In genomic region chr7:41093141-41093540, GRCh38 we compare ENCODE assay signal across 27 cellular contexts.
"Had no signal": no experiment of that assay in that cellular context is flagged by ENCODE, and none has a peak within 500 bp of the region (broad histone marks: within the 10 kb centered on the region; RNA-seq: fewer than 3 reads in every experiment).

No MANE protein-coding gene starts in this region.

- H2AFZ ChIP-seq: parathyroid adenoma had no signal

- H3K4me1 ChIP-seq: esophagus squamous epithelium, parathyroid adenoma, right atrium auricular region, suprapubic skin, tibial artery had no signal

- H3K79me2 ChIP-seq: parathyroid adenoma had no signal

- H3K27ac ChIP-seq: epithelial cell of prostate, esophagus squamous epithelium, parathyroid adenoma, right atrium auricular region, suprapubic skin, tibial artery, VCaP had no signal

- FAIRE-seq: bronchial epithelial cell, endometrium, keratinocyte had no signal

- H3K36me3 ChIP-seq: esophagus squamous epithelium, right atrium auricular region, suprapubic skin, tibial artery had no signal

- DNase-seq: activated CD4-positive, alpha-beta T cell treated with anti-CD3 and anti-CD28 coated beads for 4 hours; activated CD4-positive, alpha-beta T cell treated with anti-CD3 and anti-CD28 coated beads, Interleukin-2, amount 50 U/mL, for 4 hours; activated naive CD4-positive, alpha-beta T cell; activated T-cell treated with anti-CD3 and anti-CD28 coated beads for 4 hours; activated T-cell treated with anti-CD3 and anti-CD28 coated beads, Interleukin-2, amount 50 U/mL, for 72 hours; anterior cingulate cortex; effector CD4-positive, alpha-beta T cell; esophagus squamous epithelium; glutamatergic neuron; hippocampal formation; left cardiac atrium; left ventricle myocardium superior; naive B cell; nucleus accumbens; stimulated activated CD4-positive, alpha-beta T cell treated with anti-CD3 and anti-CD28 coated beads, Interleukin-15, amount 100 ng/mL, for 24 hours; stimulated activated CD4-positive, alpha-beta T cell treated with anti-CD3 and anti-CD28 coated beads, Interleukin-2, amount 100 ng/mL, for 24 hours; stimulated activated naive CD4-positive, alpha-beta T cell; tibial artery had no signal

- H3K27me3 ChIP-seq: esophagus squamous epithelium, right atrium auricular region, suprapubic skin, tibial artery had no signal

- H3K9me3 ChIP-seq: esophagus squamous epithelium, suprapubic skin had no signal

- H3K9ac ChIP-seq: parathyroid adenoma had no signal

- ATAC-seq: activated naive CD4-positive, alpha-beta T cell treated with anti-CD3 and anti-CD28 coated beads, Interleukin-2, amount 50 U/mL, for 72 hours; activated T-cell treated with anti-CD3 and anti-CD28 coated beads, Interleukin-2, amount 50 U/mL, for 72 hours; left cardiac atrium; left ventricle myocardium superior had no signal

- H3K4me3 ChIP-seq: esophagus squamous epithelium, right atrium auricular region, suprapubic skin, tibial artery had no signal
